9 cellular contexts compared by ENCODE assay signal in genomic region chr2:18402-19271, GRCh38. TPM values are rescaled to one million over a fixed set of nuclear protein-coding genes. Genes with fewer than 3 reads are reported as not detected.
A peak's percentile ranks its signal among the peaks of the same experiment; 100 is the strongest.
DNase-seq lines count a peak whose midpoint lies in the region; ATAC-seq, FAIRE-seq and TF ChIP-seq lines count a peak whose summit lies in the region.
"Had no signal": no experiment of that assay in that cellular context is flagged by ENCODE, and none has a peak within 500 bp of the region (broad histone marks: within the 10 kb centered on the region; RNA-seq: fewer than 3 reads in every experiment).

No MANE protein-coding gene starts in this region.

- in situ Hi-C loops in HAP-1 (cut with MboI; ENCODE audit: low sequenced_read_pairs): no loop called here

- H3K9me3 Mint-ChIP-seq in progenitor cell of endocrine pancreas (ENCODE audit: low read depth): no peaks in the 10 kb centered on the region
- H3K9me3 Mint-ChIP-seq: central memory CD8-positive, alpha-beta T cell had no signal

- dilution Hi-C loops in endothelial cell of umbilical vein (cut with MboI; ENCODE audit: extremely low pct_ligation_motif_present, low sequenced_read_pairs): no loop called here

- BruUV-seq in endothelial cell of umbilical vein (replicated peaks; lab: Mats Ljungman, UMichigan): no TSS peak

- H3K4me1 Mint-ChIP-seq in progenitor cell of endocrine pancreas (ENCODE audit: low read depth): peaks cover 13% of the 10 kb centered on the region

- H3K27me3 Mint-ChIP-seq in progenitor cell of endocrine pancreas: peaks cover 13% of the 10 kb centered on the region

- no peaks in the 10 kb centered on the region for H3K36me3 Mint-ChIP-seq in progenitor cell of endocrine pancreas (ENCODE audit: insufficient read depth)

- TF ChIP-seq CTCF in GM12865 (IDR thresholded peaks at IDR 0.05; ENCODE audit: insufficient read depth, low read depth, low read length, missing control alignments) (peak; percentile 16), endothelial cell of umbilical vein (IDR thresholded peaks at IDR 0.05; ENCODE audit: extremely low read depth in 1 of 2, insufficient read depth in 1 of 2, low read depth in 1 of 2, low read length in 2 of 2) (peak; percentile 12 to 17), progenitor cell of endocrine pancreas (IDR thresholded peaks at IDR 0.05; ENCODE audit: unreplicated experiment) (peak; percentile 68)

- no peak for TF ChIP-seq POLR2A in endothelial cell of umbilical vein (IDR thresholded peaks at IDR 0.05; ENCODE audit: low read depth, low read length)

- H3K4me1 ChIP-seq in endothelial cell of umbilical vein (ENCODE audit: control insufficient read depth, extremely low read depth, insufficient read depth, low read length): no peaks in the 10 kb centered on the region
- no peaks in the 10 kb centered on the region for H3K4me1 ChIP-seq in HAP-1

- H3K79me2 ChIP-seq in endothelial cell of umbilical vein (ENCODE audit: control insufficient read depth, insufficient read depth, low read length): no peaks in the 10 kb centered on the region

- POLR2A ChIA-PET in endothelial cell of umbilical vein (lab: Charles Lee): no interaction called here

- no peaks in the 10 kb centered on the region for H3K27me3 ChIP-seq in endothelial cell of umbilical vein (ENCODE audit: control insufficient read depth in 2 of 2, insufficient read depth in 2 of 2, low read length in 2 of 2)
- H3K27me3 ChIP-seq in HAP-1 (ENCODE audit: low read depth): no peaks in the 10 kb centered on the region

- FAIRE-seq in endothelial cell of umbilical vein (lab: Jason Lieb, UNC): no peak

- H3K4me3 ChIP-seq in GM12865 (ENCODE audit: low read depth, low read length) (no peak overlapping the region), endothelial cell of umbilical vein (replicated peaks in 1 of 3; ENCODE audit: insufficient read depth in 1 of 3, low read depth in 1 of 3, low read length in 3 of 3) (no peak overlapping the region), HAP-1 (no peak overlapping the region)

- H3K36me3 ChIP-seq in endothelial cell of umbilical vein (ENCODE audit: control insufficient read depth in 2 of 2, extremely low read depth in 1 of 2, insufficient read depth in 2 of 2, low read length in 2 of 2) (no peaks in the 10 kb centered on the region), HAP-1 (replicated peaks) (no peaks in the 10 kb centered on the region)

- no peak overlapping the region for H3K4me3 Mint-ChIP-seq in progenitor cell of endocrine pancreas (ENCODE audit: low read depth)
- H3K4me3 Mint-ChIP-seq: central memory CD8-positive, alpha-beta T cell had no signal

- H3K9ac ChIP-seq in endothelial cell of umbilical vein (replicated peaks; ENCODE audit: extremely low read depth, insufficient read depth, low read length): no peak overlapping the region

- no peak overlapping the region for H3K27ac Mint-ChIP-seq in progenitor cell of endocrine pancreas

- H3K9me1 ChIP-seq in endothelial cell of umbilical vein (replicated peaks; ENCODE audit: control insufficient read depth, extremely low read depth, insufficient read depth, low read length): no peaks in the 10 kb centered on the region

- CTCF ChIA-PET in endothelial cell of umbilical vein (lab: Charles Lee): interaction anchor here (1.9 kb wide), 1 partner anchor 271 kb away, joined by 9 read pairs; no protein-coding TSS in a partner anchor

- no peaks in the 10 kb centered on the region for H4K20me1 ChIP-seq in endothelial cell of umbilical vein (replicated peaks; ENCODE audit: control insufficient read depth, extremely low read depth, insufficient read depth, low read length)

- H3K4me2 ChIP-seq in endothelial cell of umbilical vein (ENCODE audit: insufficient read depth, low read length): no peak overlapping the region

- ATAC-seq in HG03135 (IDR thresholded peaks at IDR 0.05; ENCODE audit: unreplicated experiment): no peak
- no peak for ATAC-seq in GM19035 (IDR thresholded peaks at IDR 0.05; ENCODE audit: unreplicated experiment)

- DNase-seq in GM12865 (ENCODE audit: low read depth) (no peak), NCI-H748 (lab: John Stamatoyannopoulos, UW; ENCODE audit: unreplicated experiment) (peak; percentile 41), endothelial cell of umbilical vein (ENCODE audit: low read depth, low spot score) (no peak), progenitor cell of endocrine pancreas (ENCODE audit: low spot score, unreplicated experiment) (no peak), NCI-H446 treated with DMSO at 0.1 percent for 48 hours (lab: John Stamatoyannopoulos, UW) (no peak), HAP-1 (ENCODE audit: low spot score in 2 of 2) (no peak)

- intact Hi-C loops in endothelial cell of umbilical vein (cut with micrococcal nuclease): no loop called here

- H3K9me3 ChIP-seq in endothelial cell of umbilical vein (replicated peaks; ENCODE audit: control insufficient read depth, insufficient read depth, low read length): no peaks in the 10 kb centered on the region
- no peaks in the 10 kb centered on the region for H3K9me3 ChIP-seq in HAP-1

- H3K27ac ChIP-seq in endothelial cell of umbilical vein (ENCODE audit: insufficient read depth, low read depth, low read length): no peak overlapping the region

- H2AFZ ChIP-seq in endothelial cell of umbilical vein (ENCODE audit: low read depth, low read length): no peak overlapping the region

TF ChIP-seq in endothelial cell of umbilical vein, 7 proteins besides CTCF, POLR2A, EP300 and RAD21:
- TF ChIP-seq FOS (IDR thresholded peaks at IDR 0.05; ENCODE audit: borderline replicate concordance, insufficient read depth, low read length): no peak
- TF ChIP-seq MYC (IDR thresholded peaks at IDR 0.05; ENCODE audit: low read depth, low read length): no peak
- TF ChIP-seq GATA2 (IDR thresholded peaks at IDR 0.05; ENCODE audit: insufficient read depth, insufficient read length, low read depth, low read length): no peak
- TF ChIP-seq MAX (IDR thresholded peaks at IDR 0.05; ENCODE audit: insufficient read depth, insufficient read length): no peak
- TF ChIP-seq JUN (IDR thresholded peaks at IDR 0.05; ENCODE audit: borderline replicate concordance, insufficient read depth, insufficient read length, low read depth): no peak
- no peak for TF ChIP-seq EZH2 (IDR thresholded peaks at IDR 0.05; ENCODE audit: borderline replicate concordance, low read depth, low read length, severe bottlenecking)
- TF ChIP-seq POLR2AphosphoS5 (IDR thresholded peaks at IDR 0.05; ENCODE audit: insufficient read depth, low read depth, low read length): no peak

RNA-seq across cellular contexts. Expression of gene FAM110C, which starts 27.7 kb away (rescaled TPM):
- not detected in 2 replicates for total RNA-seq in endothelial cell of umbilical vein
- not detected in 2 replicates for polyA plus RNA-seq in endothelial cell of umbilical vein
- not detected in 2 replicates for polyA plus RNA-seq in endothelial cell of umbilical vein (2011; cell fraction: cytosol; rRNA removed)
- polyA plus RNA-seq in endothelial cell of umbilical vein (2011; cell fraction: nucleus; rRNA removed): not detected in 2 replicates
- not detected in 2 replicates for polyA plus RNA-seq in endothelial cell of umbilical vein (2012)
- not detected in 2 replicates for polyA minus RNA-seq in endothelial cell of umbilical vein
- polyA minus RNA-seq in endothelial cell of umbilical vein (2011; cell fraction: cytosol; rRNA and poly(A)+ RNA removed): 1.4 TPM
- polyA minus RNA-seq in endothelial cell of umbilical vein (2011; cell fraction: nucleus; rRNA and poly(A)+ RNA removed): not detected in 2 replicates
- total RNA-seq in progenitor cell of endocrine pancreas: 4.2 and 5.1 TPM in 2 replicates

Comparison
In these comparisons a context has a peak if more than half of its experiments do, and no peak if none do; other contexts are left out.
1. CTCF ChIP-seq: peak in every context shown above with its lines; median percentile 68 in progenitor cell of endocrine pancreas; 16 in GM12865; 14 in endothelial cell of umbilical vein.